Comparison of ENCODE assay signal across 1 cellular context in the genomic region with DNA sequence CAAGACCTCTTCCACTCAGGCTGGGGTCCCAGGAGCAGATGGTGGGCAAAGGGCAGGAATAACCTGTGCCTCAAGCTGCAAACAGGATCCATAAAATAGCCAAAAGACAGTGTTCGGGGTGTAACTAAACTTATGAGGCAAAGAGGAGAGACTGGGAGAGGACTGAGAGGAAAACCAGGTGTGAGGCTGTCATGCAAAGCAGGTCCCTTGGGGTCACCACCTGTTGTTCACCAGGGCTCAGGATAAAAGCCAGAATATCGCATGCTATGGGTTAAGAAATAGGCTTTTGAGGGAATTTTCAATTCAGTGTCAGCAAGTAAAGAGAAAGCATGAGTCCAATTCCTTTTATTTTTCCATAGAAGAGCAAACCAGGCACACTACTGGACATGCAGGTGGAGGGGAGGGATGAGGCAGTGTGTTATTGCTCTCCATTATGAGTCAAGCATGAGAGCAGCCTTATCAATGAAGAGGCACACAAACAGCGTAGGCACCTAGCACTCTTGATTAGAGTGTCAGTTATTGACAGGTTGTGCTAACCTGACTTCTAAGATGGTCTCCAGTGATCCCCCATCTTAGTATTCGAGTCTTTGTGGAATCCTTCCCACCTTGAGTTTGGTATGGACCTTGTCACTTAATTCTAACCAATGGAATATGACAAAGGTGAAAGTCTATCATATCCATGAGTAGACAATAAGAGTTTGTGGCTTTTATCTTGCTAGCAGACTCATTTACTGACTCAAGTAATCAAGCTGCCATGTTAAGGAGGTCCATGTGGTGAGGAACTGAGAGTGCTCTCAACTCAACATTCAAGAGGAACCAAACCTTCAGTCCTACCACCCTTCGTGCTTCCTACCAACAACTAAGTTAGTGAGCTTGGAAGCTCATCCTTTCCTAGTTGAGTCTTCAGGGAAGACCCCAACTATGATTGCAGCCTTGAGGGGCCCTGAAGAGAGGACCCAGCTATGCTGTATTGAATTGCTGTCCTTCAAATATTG.
TF ChIP-seq lines count a peak whose summit lies in the region.

No MANE protein-coding gene starts in this region.

TF ChIP-seq in SK-N-SH, 30 proteins besides CTCF, POLR2A, EP300 and RAD21 (continued from another document):
- TF ChIP-seq, protein P1, sequence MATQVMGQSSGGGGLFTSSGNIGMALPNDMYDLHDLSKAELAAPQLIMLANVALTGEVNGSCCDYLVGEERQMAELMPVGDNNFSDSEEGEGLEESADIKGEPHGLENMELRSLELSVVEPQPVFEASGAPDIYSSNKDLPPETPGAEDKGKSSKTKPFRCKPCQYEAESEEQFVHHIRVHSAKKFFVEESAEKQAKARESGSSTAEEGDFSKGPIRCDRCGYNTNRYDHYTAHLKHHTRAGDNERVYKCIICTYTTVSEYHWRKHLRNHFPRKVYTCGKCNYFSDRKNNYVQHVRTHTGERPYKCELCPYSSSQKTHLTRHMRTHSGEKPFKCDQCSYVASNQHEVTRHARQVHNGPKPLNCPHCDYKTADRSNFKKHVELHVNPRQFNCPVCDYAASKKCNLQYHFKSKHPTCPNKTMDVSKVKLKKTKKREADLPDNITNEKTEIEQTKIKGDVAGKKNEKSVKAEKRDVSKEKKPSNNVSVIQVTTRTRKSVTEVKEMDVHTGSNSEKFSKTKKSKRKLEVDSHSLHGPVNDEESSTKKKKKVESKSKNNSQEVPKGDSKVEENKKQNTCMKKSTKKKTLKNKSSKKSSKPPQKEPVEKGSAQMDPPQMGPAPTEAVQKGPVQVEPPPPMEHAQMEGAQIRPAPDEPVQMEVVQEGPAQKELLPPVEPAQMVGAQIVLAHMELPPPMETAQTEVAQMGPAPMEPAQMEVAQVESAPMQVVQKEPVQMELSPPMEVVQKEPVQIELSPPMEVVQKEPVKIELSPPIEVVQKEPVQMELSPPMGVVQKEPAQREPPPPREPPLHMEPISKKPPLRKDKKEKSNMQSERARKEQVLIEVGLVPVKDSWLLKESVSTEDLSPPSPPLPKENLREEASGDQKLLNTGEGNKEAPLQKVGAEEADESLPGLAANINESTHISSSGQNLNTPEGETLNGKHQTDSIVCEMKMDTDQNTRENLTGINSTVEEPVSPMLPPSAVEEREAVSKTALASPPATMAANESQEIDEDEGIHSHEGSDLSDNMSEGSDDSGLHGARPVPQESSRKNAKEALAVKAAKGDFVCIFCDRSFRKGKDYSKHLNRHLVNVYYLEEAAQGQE (IDR thresholded peaks at IDR 0.05; ENCODE audit: low read depth, low read length): no peak
- TF ChIP-seq, protein P2, sequence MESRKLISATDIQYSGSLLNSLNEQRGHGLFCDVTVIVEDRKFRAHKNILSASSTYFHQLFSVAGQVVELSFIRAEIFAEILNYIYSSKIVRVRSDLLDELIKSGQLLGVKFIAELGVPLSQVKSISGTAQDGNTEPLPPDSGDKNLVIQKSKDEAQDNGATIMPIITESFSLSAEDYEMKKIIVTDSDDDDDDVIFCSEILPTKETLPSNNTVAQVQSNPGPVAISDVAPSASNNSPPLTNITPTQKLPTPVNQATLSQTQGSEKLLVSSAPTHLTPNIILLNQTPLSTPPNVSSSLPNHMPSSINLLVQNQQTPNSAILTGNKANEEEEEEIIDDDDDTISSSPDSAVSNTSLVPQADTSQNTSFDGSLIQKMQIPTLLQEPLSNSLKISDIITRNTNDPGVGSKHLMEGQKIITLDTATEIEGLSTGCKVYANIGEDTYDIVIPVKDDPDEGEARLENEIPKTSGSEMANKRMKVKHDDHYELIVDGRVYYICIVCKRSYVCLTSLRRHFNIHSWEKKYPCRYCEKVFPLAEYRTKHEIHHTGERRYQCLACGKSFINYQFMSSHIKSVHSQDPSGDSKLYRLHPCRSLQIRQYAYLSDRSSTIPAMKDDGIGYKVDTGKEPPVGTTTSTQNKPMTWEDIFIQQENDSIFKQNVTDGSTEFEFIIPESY (IDR thresholded peaks at IDR 0.05; ENCODE audit: borderline replicate concordance, low read depth): no peak
- no peak for TF ChIP-seq MEF2A (IDR thresholded peaks at IDR 0.05; ENCODE audit: borderline replicate concordance, low read depth)
- TF ChIP-seq NRF1 (IDR thresholded peaks at IDR 0.05; ENCODE audit: low read depth, low read length): no peak
- TF ChIP-seq TEAD4 (IDR thresholded peaks at IDR 0.05; ENCODE audit: borderline replicate concordance, insufficient read depth): no peak
- no peak for TF ChIP-seq ELF1 (IDR thresholded peaks at IDR 0.05)
- no peak for TF ChIP-seq YY1 (IDR thresholded peaks at IDR 0.05; ENCODE audit: low read depth)
- TF ChIP-seq FOSL2 (IDR thresholded peaks at IDR 0.05; ENCODE audit: borderline replicate concordance, low read depth): no peak
- TF ChIP-seq, protein P3, sequence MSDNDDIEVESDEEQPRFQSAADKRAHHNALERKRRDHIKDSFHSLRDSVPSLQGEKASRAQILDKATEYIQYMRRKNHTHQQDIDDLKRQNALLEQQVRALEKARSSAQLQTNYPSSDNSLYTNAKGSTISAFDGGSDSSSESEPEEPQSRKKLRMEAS (IDR thresholded peaks at IDR 0.05; ENCODE audit: low read depth): no peak
- TF ChIP-seq, protein P4, sequence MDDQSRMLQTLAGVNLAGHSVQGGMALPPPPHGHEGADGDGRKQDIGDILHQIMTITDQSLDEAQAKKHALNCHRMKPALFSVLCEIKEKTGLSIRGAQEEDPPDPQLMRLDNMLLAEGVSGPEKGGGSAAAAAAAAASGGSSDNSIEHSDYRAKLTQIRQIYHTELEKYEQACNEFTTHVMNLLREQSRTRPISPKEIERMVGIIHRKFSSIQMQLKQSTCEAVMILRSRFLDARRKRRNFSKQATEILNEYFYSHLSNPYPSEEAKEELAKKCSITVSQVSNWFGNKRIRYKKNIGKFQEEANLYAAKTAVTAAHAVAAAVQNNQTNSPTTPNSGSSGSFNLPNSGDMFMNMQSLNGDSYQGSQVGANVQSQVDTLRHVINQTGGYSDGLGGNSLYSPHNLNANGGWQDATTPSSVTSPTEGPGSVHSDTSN (IDR thresholded peaks at IDR 0.05): no peak
